ENCODE assay signal across 1 cellular context in genomic region chr2:26178746-26179436, GRCh38.
TF ChIP-seq lines count a peak whose summit lies in the region.

No MANE protein-coding gene starts in this region.

TF ChIP-seq in SK-N-SH treated with all-trans-retinoic acid at 6 μM for 48 hours, 23 proteins besides CTCF, POLR2A, EP300 and RAD21 (continued from another document):
- no peak for TF ChIP-seq TSHZ2 (CRISPR knock-in tag; IDR thresholded peaks at IDR 0.05)
